ENCODE assay signal across 19 cellular contexts in the genomic region with DNA sequence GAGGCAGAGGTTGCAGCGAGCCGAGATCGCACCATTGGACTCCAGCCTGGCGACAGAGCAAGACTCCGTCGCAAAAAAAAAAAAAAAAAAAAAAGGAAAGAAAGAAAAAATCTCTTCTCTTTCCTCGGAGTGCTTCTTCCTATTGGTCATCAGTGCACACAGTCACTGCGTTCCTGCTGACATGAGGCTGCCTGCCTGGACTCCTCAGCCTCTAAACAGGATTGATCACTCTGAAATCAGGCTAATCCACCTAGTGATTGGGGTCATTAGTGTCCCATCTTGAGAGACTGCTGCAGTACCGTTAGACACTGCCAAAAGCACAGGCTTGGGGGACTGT. TPM values are rescaled to one million over a fixed set of nuclear protein-coding genes. Genes with fewer than 3 reads are reported as not detected.
DNase-seq lines count a peak whose midpoint lies in the region; ATAC-seq, FAIRE-seq and TF ChIP-seq lines count a peak whose summit lies in the region.
"Had no signal": no experiment of that assay in that cellular context is flagged by ENCODE, and none has a peak within 500 bp of the region (broad histone marks: within the 10 kb centered on the region; RNA-seq: fewer than 3 reads in every experiment).

No MANE protein-coding gene starts in this region.

- H3K27ac Mint-ChIP-seq in endodermal cell = peak overlapping the region; percentile 32
- no peak overlapping the region for H3K27ac Mint-ChIP-seq in activated CD4-positive, alpha-beta memory T cell treated with anti-CD3 and anti-CD28 coated beads, Interleukin-2, amount 10 ng/mL, durations not matched to agents 7 days and 5 days
- H3K27ac Mint-ChIP-seq: activated naive CD8-positive, alpha-beta T cell had no signal

- peaks cover 77% of the 10 kb centered on the region for H3K36me3 Mint-ChIP-seq in endodermal cell (ENCODE audit: low read depth)
- peaks cover 72% of the 10 kb centered on the region for H3K36me3 Mint-ChIP-seq in activated CD4-positive, alpha-beta memory T cell treated with anti-CD3 and anti-CD28 coated beads, Interleukin-2, amount 10 ng/mL, durations not matched to agents 7 days and 5 days (ENCODE audit: low read depth)

- H3K4me3 ChIP-seq in right atrium auricular region (no peak overlapping the region), endodermal cell (ENCODE audit: low read length) (no peak overlapping the region), osteoblast (ENCODE audit: insufficient read depth, low read length) (no peak overlapping the region)
- H3K4me3 ChIP-seq: upper lobe of left lung had no signal

- H3K4me1 ChIP-seq in right atrium auricular region (peaks cover 0 to 54% of the 10 kb centered on the region in 2 donors), endodermal cell (ENCODE audit: control insufficient read depth, insufficient read depth, low read length) (no peaks in the 10 kb centered on the region), osteoblast (ENCODE audit: insufficient read depth, low read length) (peaks cover 6% of the 10 kb centered on the region)

- WGBS in endodermal cell (ENCODE audit: insufficient coverage in 1 of 2, insufficient read length in 1 of 2), 2 experiments = 93 to 100% methylated on average over 3 to 9 of the region's 9 CpGs

- H3K27me3 ChIP-seq in right atrium auricular region = no peaks in the 10 kb centered on the region
- H3K27me3 ChIP-seq in endodermal cell (ENCODE audit: control insufficient read depth, insufficient read depth, low read length, poor library complexity, severe bottlenecking) = no peaks in the 10 kb centered on the region
- H3K27me3 ChIP-seq in osteoblast (ENCODE audit: insufficient read depth, low read length) = no peaks in the 10 kb centered on the region
- H3K27me3 ChIP-seq: neutrophil, upper lobe of left lung had no signal

- H3K4me1 Mint-ChIP-seq in endodermal cell = no peaks in the 10 kb centered on the region
- no peaks in the 10 kb centered on the region for H3K4me1 Mint-ChIP-seq in activated CD4-positive, alpha-beta memory T cell treated with anti-CD3 and anti-CD28 coated beads, Interleukin-2, amount 10 ng/mL, durations not matched to agents 7 days and 5 days

- H4K20me1 ChIP-seq in osteoblast (ENCODE audit: insufficient read depth, low read length) = peaks cover 2% of the 10 kb centered on the region

- CTCF ChIA-PET in activated CD4-positive, alpha-beta memory T cell treated with anti-CD3 and anti-CD28 coated beads, Interleukin-2, amount 10 ng/mL, durations not matched to agents 7 days and 5 days (lab: Charles Lee) = interaction anchor here (0.6 to 0.7 kb wide), 2 partner anchors 26 to 99 kb away, joined by 3 to 4 read pairs; no protein-coding TSS in a partner anchor

- TF ChIP-seq CTCF in right atrium auricular region (IDR thresholded peaks at IDR 0.05) = no peak
- TF ChIP-seq CTCF in endodermal cell (conservative IDR thresholded peaks at IDR 0.05) = no peak
- TF ChIP-seq CTCF in osteoblast (IDR thresholded peaks at IDR 0.05; ENCODE audit: extremely low read depth, low read depth, low read length) = no peak

- peaks cover 16% of the 10 kb centered on the region for H3K79me2 ChIP-seq in osteoblast (ENCODE audit: insufficient read depth, low read length)

- H3K9me3 ChIP-seq in right atrium auricular region = no peaks in the 10 kb centered on the region
- H3K9me3 ChIP-seq in endodermal cell (ENCODE audit: control insufficient read depth, low read length) = no peaks in the 10 kb centered on the region
- no peaks in the 10 kb centered on the region for H3K9me3 ChIP-seq in osteoblast (ENCODE audit: low read depth, low read length)
- H3K9me3 ChIP-seq: neutrophil, upper lobe of left lung had no signal

- intact Hi-C loops in Right ventricle myocardium inferior (cut with DNase I) = loop anchor here (10.0 kb wide), 1 partner anchor 327 kb away; no protein-coding TSS in a partner anchor

- H3K36me3 ChIP-seq in right atrium auricular region (peaks cover 94% of the 10 kb centered on the region), endodermal cell (ENCODE audit: control insufficient read depth, insufficient read depth, low read length) (peaks cover 84% of the 10 kb centered on the region), osteoblast (ENCODE audit: insufficient read depth, low read length) (peaks cover 81% of the 10 kb centered on the region)

- DNase-seq in right atrium auricular region (ENCODE audit: low spot score) (no peak), Right ventricle myocardium inferior (ENCODE audit: missing footprints) (no peak), endodermal cell (no peak), osteoblast (ENCODE audit: insufficient read length, low spot score, missing footprints) (peak; percentile 39), urothelium cell line (ENCODE audit: low spot score) (no peak), HK-2 (ENCODE audit: unreplicated experiment) (no peak), GM19240 (ENCODE audit: insufficient read length, low spot score) (no peak)
- DNase-seq in activated CD4-positive, alpha-beta memory T cell treated with anti-CD3 and anti-CD28 coated beads, Interleukin-2, amount 10 ng/mL, durations not matched to agents 7 days and 5 days = no peak
- DNase-seq: activated CD4-positive, alpha-beta T cell treated with anti-CD3 and anti-CD28 coated beads, Interleukin-2, amount 50 U/mL, for 48 hours; activated T-cell treated with anti-CD3 and anti-CD28 coated beads, Interleukin-2, amount 50 U/mL, for 48 hours; caudate nucleus; midbrain; MV-4-11; NCI-H2081 treated with DMSO at 0.1 percent for 48 hours; NCI-H69; PC-3; upper lobe of left lung had no signal

- H3K4me2 ChIP-seq in osteoblast (ENCODE audit: insufficient read depth, low read length) = no peak overlapping the region

- no peak for FAIRE-seq in urothelium cell line (lab: Jason Lieb, UNC)

- no peak overlapping the region for H2AFZ ChIP-seq in osteoblast (ENCODE audit: low read length)

- POLR2A ChIA-PET in activated CD4-positive, alpha-beta memory T cell treated with anti-CD3 and anti-CD28 coated beads, Interleukin-2, amount 10 ng/mL, durations not matched to agents 7 days and 5 days (lab: Charles Lee) = no interaction called here

- H3K9me3 Mint-ChIP-seq in endodermal cell = no peaks in the 10 kb centered on the region
- H3K9me3 Mint-ChIP-seq in activated CD4-positive, alpha-beta memory T cell treated with anti-CD3 and anti-CD28 coated beads, Interleukin-2, amount 10 ng/mL, durations not matched to agents 7 days and 5 days = no peaks in the 10 kb centered on the region

- no peak overlapping the region for H3K9ac ChIP-seq in endodermal cell (ENCODE audit: extremely low read depth, low read length, poor library complexity, severe bottlenecking)

- no peak for ATAC-seq in Right ventricle myocardium inferior
- ATAC-seq: PC-3 had no signal

- H3K27ac ChIP-seq in right atrium auricular region = peak overlapping the region; percentile 72 to 87
- no peak overlapping the region for H3K27ac ChIP-seq in endodermal cell (ENCODE audit: low read depth, low read length)
- H3K27ac ChIP-seq in osteoblast (ENCODE audit: low read depth, low read length) = no peak overlapping the region
- H3K27ac ChIP-seq: neutrophil, upper lobe of left lung had no signal

- H3K4me3 Mint-ChIP-seq in endodermal cell = no peak overlapping the region
- no peak overlapping the region for H3K4me3 Mint-ChIP-seq in activated CD4-positive, alpha-beta memory T cell treated with anti-CD3 and anti-CD28 coated beads, Interleukin-2, amount 10 ng/mL, durations not matched to agents 7 days and 5 days
- H3K4me3 Mint-ChIP-seq: activated naive CD8-positive, alpha-beta T cell had no signal

- no peaks in the 10 kb centered on the region for H3K27me3 Mint-ChIP-seq in endodermal cell (ENCODE audit: insufficient read depth)
- H3K27me3 Mint-ChIP-seq in activated CD4-positive, alpha-beta memory T cell treated with anti-CD3 and anti-CD28 coated beads, Interleukin-2, amount 10 ng/mL, durations not matched to agents 7 days and 5 days = no peaks in the 10 kb centered on the region
- H3K27me3 Mint-ChIP-seq: activated naive CD8-positive, alpha-beta T cell had no signal

RNA-seq across cellular contexts. Expression of a gene that starts 30.8 kb away (rescaled TPM):
- total RNA-seq in right atrium auricular region (100 to 1,000 TPM; 102 to 156 TPM), Right ventricle myocardium inferior (200 TPM), endodermal cell (10 to 100 TPM; 34.8 to 42.9 TPM), osteoblast (31.5 and 47.7 TPM in 2 replicates)
- polyA plus RNA-seq in endodermal cell (2013, experiment 1 of 2) = 16.1 TPM
- 20.9 TPM for polyA plus RNA-seq in endodermal cell (2013, experiment 2 of 2)
- 1 to 10 TPM; 2.7 to 3.1 TPM for total RNA-seq in activated CD4-positive, alpha-beta memory T cell treated with anti-CD3 and anti-CD28 coated beads, Interleukin-2, amount 10 ng/mL, durations not matched to agents 7 days and 5 days

RNA-seq across cellular contexts. Expression of a gene that starts 34.0 kb away (rescaled TPM):
- total RNA-seq in right atrium auricular region = 1 to 10 TPM; 9.0 to 9.4 TPM
- total RNA-seq in Right ventricle myocardium inferior = 6.7 TPM
- total RNA-seq in endodermal cell = 10 to 100 TPM; 17.4 to 19.5 TPM
- 6.8 TPM for polyA plus RNA-seq in endodermal cell (2013, experiment 1 of 2)
- 6.0 TPM for polyA plus RNA-seq in endodermal cell (2013, experiment 2 of 2)
- 4.7 and 6.2 TPM in 2 replicates for total RNA-seq in osteoblast
- total RNA-seq in activated CD4-positive, alpha-beta memory T cell treated with anti-CD3 and anti-CD28 coated beads, Interleukin-2, amount 10 ng/mL, durations not matched to agents 7 days and 5 days = 10 to 100 TPM; 15.0 to 17.8 TPM

RNA-seq across cellular contexts. Expression of a gene that starts 40.4 kb away (rescaled TPM):
- total RNA-seq in right atrium auricular region (10 to 100 TPM; 44.6 to 52.7 TPM), Right ventricle myocardium inferior (96.0 TPM), endodermal cell (100 to 1,000 TPM; 122 to 136 TPM), osteoblast (51.8 and 66.6 TPM in 2 replicates)
- 112 TPM for polyA plus RNA-seq in endodermal cell (2013, experiment 1 of 2)
- polyA plus RNA-seq in endodermal cell (2013, experiment 2 of 2) = 98.6 TPM
- 100 to 1,000 TPM; 114 TPM for total RNA-seq in activated CD4-positive, alpha-beta memory T cell treated with anti-CD3 and anti-CD28 coated beads, Interleukin-2, amount 10 ng/mL, durations not matched to agents 7 days and 5 days

RNA-seq across cellular contexts. Expression of a gene that starts 46.8 kb away (rescaled TPM):
- total RNA-seq in right atrium auricular region (10 to 100 TPM; 16.4 to 31.1 TPM), Right ventricle myocardium inferior (33.1 TPM), endodermal cell (10 to 100 TPM; 37.0 to 39.2 TPM), osteoblast (10.9 and 12.1 TPM in 2 replicates)
- polyA plus RNA-seq in endodermal cell (2013, experiment 1 of 2) = 20.1 TPM
- polyA plus RNA-seq in endodermal cell (2013, experiment 2 of 2) = 19.4 TPM
- total RNA-seq in activated CD4-positive, alpha-beta memory T cell treated with anti-CD3 and anti-CD28 coated beads, Interleukin-2, amount 10 ng/mL, durations not matched to agents 7 days and 5 days = 10 to 100 TPM; 35.0 to 35.8 TPM

RNA-seq across cellular contexts. Expression of a gene that starts 50.1 kb away (rescaled TPM):
- total RNA-seq in right atrium auricular region = 10 to 100 TPM; 37.3 to 46.1 TPM
- total RNA-seq in Right ventricle myocardium inferior = 24.2 TPM
- total RNA-seq in endodermal cell = 10 to 100 TPM; 54.5 to 69.4 TPM
- polyA plus RNA-seq in endodermal cell (2013, experiment 1 of 2) = 53.1 TPM
- 55.4 TPM for polyA plus RNA-seq in endodermal cell (2013, experiment 2 of 2)
- total RNA-seq in osteoblast = 34.5 and 39.1 TPM in 2 replicates
- 10 to 100 TPM; 25.9 to 26.2 TPM for total RNA-seq in activated CD4-positive, alpha-beta memory T cell treated with anti-CD3 and anti-CD28 coated beads, Interleukin-2, amount 10 ng/mL, durations not matched to agents 7 days and 5 days

Comparison
In these comparisons a context has a peak if more than half of its experiments do, and no peak if none do; other contexts are left out.
1. H3K27ac ChIP-seq: peak in right atrium auricular region (2 of 2); none in endodermal cell (single experiment) and osteoblast (single experiment).